Comparison of ENCODE assay signal across 17 cellular contexts in genomic region chr7:35605760-35606159, GRCh38.
DNase-seq lines count a peak whose midpoint lies in the region; ATAC-seq and TF ChIP-seq lines count a peak whose summit lies in the region.
"Had no signal": no experiment of that assay in that cellular context is flagged by ENCODE, and none has a peak within 500 bp of the region (broad histone marks: within the 10 kb centered on the region; RNA-seq: fewer than 3 reads in every experiment).

No MANE protein-coding gene starts in this region.

- 91 to 92% methylated on average over 1 of the region's 1 CpG for WGBS in endodermal cell (ENCODE audit: insufficient coverage in 1 of 2, insufficient read length in 1 of 2), 2 experiments

- H3K4me1 ChIP-seq in endodermal cell (ENCODE audit: control insufficient read depth, insufficient read depth, low read length) = no peaks in the 10 kb centered on the region
- H3K4me1 ChIP-seq: esophagus squamous epithelium had no signal

- ATAC-seq in GM18519 (IDR thresholded peaks at IDR 0.05; ENCODE audit: low FRiP score, unreplicated experiment) (no peak), GM21367 (IDR thresholded peaks at IDR 0.05; ENCODE audit: unreplicated experiment) (no peak), GM19324 (IDR thresholded peaks at IDR 0.05; ENCODE audit: low FRiP score, unreplicated experiment) (no peak)

- H3K4me3 Mint-ChIP-seq in endodermal cell = no peak overlapping the region
- H3K4me3 Mint-ChIP-seq: immature natural killer cell had no signal

- no peak overlapping the region for H3K27ac ChIP-seq in endodermal cell (ENCODE audit: low read depth, low read length)
- H3K27ac ChIP-seq: esophagus squamous epithelium, thoracic aorta had no signal

- in situ Hi-C loops in astrocyte of the spinal cord (cut with HindIII; ENCODE audit: low sequenced_read_pairs) = no loop called here

- H3K9me3 ChIP-seq in endodermal cell (ENCODE audit: control insufficient read depth, low read length) = no peaks in the 10 kb centered on the region
- H3K9me3 ChIP-seq: esophagus squamous epithelium, thoracic aorta had no signal

- no peak overlapping the region for H3K4me3 ChIP-seq in astrocyte of the spinal cord (ENCODE audit: low read depth, low read length)
- H3K4me3 ChIP-seq in endodermal cell (ENCODE audit: low read length) = no peak overlapping the region
- H3K4me3 ChIP-seq: esophagus squamous epithelium, thoracic aorta had no signal

- TF ChIP-seq CTCF in astrocyte of the spinal cord (IDR thresholded peaks at IDR 0.05; ENCODE audit: low read depth, low read length) = no peak
- TF ChIP-seq CTCF in endodermal cell (conservative IDR thresholded peaks at IDR 0.05) = no peak

- H3K27me3 ChIP-seq in endodermal cell (ENCODE audit: control insufficient read depth, insufficient read depth, low read length, poor library complexity, severe bottlenecking) = no peaks in the 10 kb centered on the region
- H3K27me3 ChIP-seq: esophagus squamous epithelium had no signal

- DNase-seq in AG08396 (ENCODE audit: low spot score) (peak; percentile 46), HS-5 (ENCODE audit: low read depth) (peak; percentile 49), astrocyte of the spinal cord (ENCODE audit: low read depth, low spot score) (peak; percentile 83), hepatic stellate cell (ENCODE audit: low spot score) (peak; percentile 68), endodermal cell (no peak)
- DNase-seq: activated CD8-positive, alpha-beta memory T cell treated with anti-CD3 and anti-CD28 coated beads for 24 hours; activated naive CD4-positive, alpha-beta T cell; esophagus squamous epithelium; immature natural killer cell; Kasumi-1; NCI-H2029 treated with DMSO at 0.1 percent for 48 hours; SHP77 treated with DMSO at 0.1 percent for 48 hours; stimulated activated CD4-positive, alpha-beta T cell treated with anti-CD3 and anti-CD28 coated beads, Interleukin-15, amount 100 ng/mL, for 24 hours had no signal

- H3K9ac ChIP-seq in endodermal cell (ENCODE audit: extremely low read depth, low read length, poor library complexity, severe bottlenecking) = no peak overlapping the region

- H3K36me3 Mint-ChIP-seq in endodermal cell (ENCODE audit: low read depth) = peaks cover 1% of the 10 kb centered on the region

- no peaks in the 10 kb centered on the region for H3K4me1 Mint-ChIP-seq in endodermal cell
- H3K4me1 Mint-ChIP-seq: immature natural killer cell had no signal

- H3K36me3 ChIP-seq in endodermal cell (ENCODE audit: control insufficient read depth, insufficient read depth, low read length) = no peaks in the 10 kb centered on the region
- H3K36me3 ChIP-seq: esophagus squamous epithelium, thoracic aorta had no signal

- H3K9me3 Mint-ChIP-seq in endodermal cell = no peaks in the 10 kb centered on the region
- H3K9me3 Mint-ChIP-seq: immature natural killer cell had no signal

- H3K27me3 Mint-ChIP-seq in endodermal cell (ENCODE audit: insufficient read depth) = no peaks in the 10 kb centered on the region

- H3K27ac Mint-ChIP-seq in endodermal cell = no peak overlapping the region
- H3K27ac Mint-ChIP-seq: immature natural killer cell had no signal
